ENCODE assay signal across 18 cellular contexts in the genomic region with DNA sequence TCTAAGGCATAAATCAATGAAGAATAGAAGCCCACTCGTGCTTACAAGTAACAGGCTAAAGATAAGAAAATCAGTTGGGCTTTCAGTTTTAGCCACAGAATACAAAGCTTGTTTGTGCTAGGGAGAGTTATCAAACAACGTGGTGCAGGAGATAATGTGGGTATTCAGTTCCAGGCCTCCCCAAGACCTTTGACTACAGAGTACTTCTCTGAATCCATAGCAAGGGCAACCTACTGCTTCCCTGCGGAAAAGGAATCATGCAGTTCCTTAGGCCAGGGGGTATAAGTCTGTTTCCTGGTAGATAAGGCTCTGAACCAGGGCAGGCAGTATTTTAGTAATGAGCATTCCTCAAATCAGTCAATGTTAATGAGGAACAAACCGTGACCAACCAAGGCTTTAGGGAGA.
DNase-seq lines count a peak whose midpoint lies in the region; ATAC-seq and TF ChIP-seq lines count a peak whose summit lies in the region.
"Had no signal": no experiment of that assay in that cellular context is flagged by ENCODE, and none has a peak within 500 bp of the region (broad histone marks: within the 10 kb centered on the region; RNA-seq: fewer than 3 reads in every experiment).

No MANE protein-coding gene starts in this region.

- no peaks in the 10 kb centered on the region for H3K4me1 Mint-ChIP-seq in CD4-positive, alpha-beta memory T cell
- H3K4me1 Mint-ChIP-seq: T-helper 17 cell had no signal

- H3K36me3 Mint-ChIP-seq in CD4-positive, alpha-beta memory T cell: no peaks in the 10 kb centered on the region

- H3K27me3 Mint-ChIP-seq in CD4-positive, alpha-beta memory T cell: no peaks in the 10 kb centered on the region
- H3K27me3 Mint-ChIP-seq: T-helper 17 cell had no signal

- H3K27ac Mint-ChIP-seq in CD4-positive, alpha-beta memory T cell: no peak overlapping the region
- H3K27ac Mint-ChIP-seq: T-helper 17 cell had no signal

- CTCF ChIA-PET in HEK293 (lab: Yijun Ruan, JAX): no interaction called here
- CTCF ChIA-PET in CD4-positive, alpha-beta memory T cell (lab: Charles Lee; ENCODE audit: partially characterized antibody): no interaction called here

- no peaks in the 10 kb centered on the region for H3K27me3 ChIP-seq in lower lobe of right lung (ENCODE audit: low read depth)
- no peaks in the 10 kb centered on the region for H3K27me3 ChIP-seq in CD4-positive, alpha-beta memory T cell (ENCODE audit: insufficient read depth, low read length)
- H3K27me3 ChIP-seq: brain microvascular endothelial cell, ovary had no signal

- intact Hi-C loops in lower lobe of right lung (cut with DNase I): no loop called here
- intact Hi-C loops in CD4-positive, alpha-beta memory T cell (cut with micrococcal nuclease): no loop called here
- intact Hi-C loops in left colon (cut with DNase I, micrococcal nuclease): no loop called here

- no peaks in the 10 kb centered on the region for H3K36me3 ChIP-seq in HEK293 (ENCODE audit: control insufficient read depth in 2 of 2, insufficient read depth in 1 of 2, low read length in 2 of 2)
- H3K36me3 ChIP-seq in lower lobe of right lung: no peaks in the 10 kb centered on the region
- no peaks in the 10 kb centered on the region for H3K36me3 ChIP-seq in CD4-positive, alpha-beta memory T cell (ENCODE audit: insufficient read depth, low read length)
- H3K36me3 ChIP-seq: brain microvascular endothelial cell, ovary had no signal

- POLR2A ChIA-PET in HEK293 (lab: Yijun Ruan, JAX): no interaction called here
- POLR2A ChIA-PET in CD4-positive, alpha-beta memory T cell (lab: Charles Lee; ENCODE audit: partially characterized antibody): no interaction called here

- ATAC-seq in lower lobe of right lung: no peak
- ATAC-seq in HG03196 (IDR thresholded peaks at IDR 0.05; ENCODE audit: unreplicated experiment): no peak
- ATAC-seq in left colon: no peak
- ATAC-seq: T-helper 17 cell had no signal

- H3K27ac ChIP-seq in HEK293 (ENCODE audit: extremely low read depth, low read depth, low read length) (no peak overlapping the region), lower lobe of right lung (peak overlapping the region; percentile 0)
- no peak overlapping the region for H3K27ac ChIP-seq in CD4-positive, alpha-beta memory T cell (ENCODE audit: low read depth, low read length)
- H3K27ac ChIP-seq: brain microvascular endothelial cell, ovary had no signal

- H3K9me3 Mint-ChIP-seq in CD4-positive, alpha-beta memory T cell: peaks cover 0 to 1% (median 0%) of the 10 kb centered on the region in 8 donors

- no peak overlapping the region for H3K4me3 ChIP-seq in HEK293 (ENCODE audit: low read depth, low read length)
- no peak overlapping the region for H3K4me3 ChIP-seq in lower lobe of right lung
- H3K4me3 ChIP-seq in CD4-positive, alpha-beta memory T cell (ENCODE audit: low read length in 2 of 2): no peak overlapping the region
- H3K4me3 ChIP-seq: ovary had no signal

- H3K4me1 ChIP-seq in HEK293 (ENCODE audit: control insufficient read depth, insufficient read depth, low read length) (no peaks in the 10 kb centered on the region), lower lobe of right lung (no peaks in the 10 kb centered on the region)
- H3K4me1 ChIP-seq in CD4-positive, alpha-beta memory T cell (ENCODE audit: insufficient read depth, low read length): no peaks in the 10 kb centered on the region

- no peak overlapping the region for H3K4me3 Mint-ChIP-seq in CD4-positive, alpha-beta memory T cell
- H3K4me3 Mint-ChIP-seq: T-helper 17 cell had no signal

- TF ChIP-seq CTCF in HEK293 (tag by site-specific recombination; IDR thresholded peaks at IDR 0.05) (no peak), lower lobe of right lung (IDR thresholded peaks at IDR 0.05) (no peak)

- no peaks in the 10 kb centered on the region for H3K9me3 ChIP-seq in HEK293 (ENCODE audit: control insufficient read depth, insufficient read depth, low read depth, low read length)
- no peaks in the 10 kb centered on the region for H3K9me3 ChIP-seq in lower lobe of right lung
- H3K9me3 ChIP-seq in CD4-positive, alpha-beta memory T cell (ENCODE audit: control insufficient read depth in 1 of 2, low read length in 2 of 2): no peaks in the 10 kb centered on the region
- H3K9me3 ChIP-seq: ovary had no signal

- DNase-seq in Ammon's horn (ENCODE audit: low spot score) (peak; percentile 17), SK-MEL-5 (ENCODE audit: low read depth, low spot score) (peak; percentile 88), lower lobe of right lung (no peak), left colon (no peak)
- DNase-seq in CD4-positive, alpha-beta memory T cell: no peak
- no peak for DNase-seq in activated CD4-positive, alpha-beta T cell treated with anti-CD3 and anti-CD28 coated beads, Interleukin-2, amount 50 U/mL, for 1 hour
- DNase-seq: ACHN; activated CD4-positive, alpha-beta T cell treated with anti-CD3 and anti-CD28 coated beads, Interleukin-2, amount 50 U/mL, for 48 hours; activated gamma-delta T cell; brain microvascular endothelial cell; effector memory CD4-positive, alpha-beta T cell; HCEC 1CT; mammary epithelial cell; ovary; stimulated activated CD8-positive, alpha-beta memory T cell treated with anti-CD3 and anti-CD28 coated beads, Interleukin-4, amount 100 ng/mL, for 48 hours; T-helper 17 cell had no signal

- in situ Hi-C loops in SK-MEL-5 (cut with HindIII; ENCODE audit: low pct_unique_long_range_greater_than_20kb, low sequenced_read_pairs): no loop called here

TF ChIP-seq in HEK293, 187 proteins besides CTCF, POLR2A, EP300 and RAD21 (continues in another document):
- TF ChIP-seq, protein P1, sequence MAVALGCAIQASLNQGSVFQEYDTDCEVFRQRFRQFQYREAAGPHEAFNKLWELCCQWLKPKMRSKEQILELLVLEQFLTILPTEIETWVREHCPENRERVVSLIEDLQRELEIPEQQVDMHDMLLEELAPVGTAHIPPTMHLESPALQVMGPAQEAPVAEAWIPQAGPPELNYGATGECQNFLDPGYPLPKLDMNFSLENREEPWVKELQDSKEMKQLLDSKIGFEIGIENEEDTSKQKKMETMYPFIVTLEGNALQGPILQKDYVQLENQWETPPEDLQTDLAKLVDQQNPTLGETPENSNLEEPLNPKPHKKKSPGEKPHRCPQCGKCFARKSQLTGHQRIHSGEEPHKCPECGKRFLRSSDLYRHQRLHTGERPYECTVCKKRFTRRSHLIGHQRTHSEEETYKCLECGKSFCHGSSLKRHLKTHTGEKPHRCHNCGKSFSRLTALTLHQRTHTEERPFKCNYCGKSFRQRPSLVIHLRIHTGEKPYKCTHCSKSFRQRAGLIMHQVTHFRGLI (tag by site-specific recombination; IDR thresholded peaks at IDR 0.05): peak; percentile 96
- TF ChIP-seq SETDB1 (IDR thresholded peaks at IDR 0.05; ENCODE audit: insufficient read length, low read length): no peak
- TF ChIP-seq ZNF629 (tag by site-specific recombination; IDR thresholded peaks at IDR 0.05): no peak
- TF ChIP-seq, protein P2, sequence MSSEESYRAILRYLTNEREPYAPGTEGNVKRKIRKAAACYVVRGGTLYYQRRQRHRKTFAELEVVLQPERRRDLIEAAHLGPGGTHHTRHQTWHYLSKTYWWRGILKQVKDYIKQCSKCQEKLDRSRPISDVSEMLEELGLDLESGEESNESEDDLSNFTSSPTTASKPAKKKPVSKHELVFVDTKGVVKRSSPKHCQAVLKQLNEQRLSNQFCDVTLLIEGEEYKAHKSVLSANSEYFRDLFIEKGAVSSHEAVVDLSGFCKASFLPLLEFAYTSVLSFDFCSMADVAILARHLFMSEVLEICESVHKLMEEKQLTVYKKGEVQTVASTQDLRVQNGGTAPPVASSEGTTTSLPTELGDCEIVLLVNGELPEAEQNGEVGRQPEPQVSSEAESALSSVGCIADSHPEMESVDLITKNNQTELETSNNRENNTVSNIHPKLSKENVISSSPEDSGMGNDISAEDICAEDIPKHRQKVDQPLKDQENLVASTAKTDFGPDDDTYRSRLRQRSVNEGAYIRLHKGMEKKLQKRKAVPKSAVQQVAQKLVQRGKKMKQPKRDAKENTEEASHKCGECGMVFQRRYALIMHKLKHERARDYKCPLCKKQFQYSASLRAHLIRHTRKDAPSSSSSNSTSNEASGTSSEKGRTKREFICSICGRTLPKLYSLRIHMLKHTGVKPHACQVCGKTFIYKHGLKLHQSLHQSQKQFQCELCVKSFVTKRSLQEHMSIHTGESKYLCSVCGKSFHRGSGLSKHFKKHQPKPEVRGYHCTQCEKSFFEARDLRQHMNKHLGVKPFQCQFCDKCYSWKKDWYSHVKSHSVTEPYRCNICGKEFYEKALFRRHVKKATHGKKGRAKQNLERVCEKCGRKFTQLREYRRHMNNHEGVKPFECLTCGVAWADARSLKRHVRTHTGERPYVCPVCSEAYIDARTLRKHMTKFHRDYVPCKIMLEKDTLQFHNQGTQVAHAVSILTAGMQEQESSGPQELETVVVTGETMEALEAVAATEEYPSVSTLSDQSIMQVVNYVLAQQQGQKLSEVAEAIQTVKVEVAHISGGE (tag by site-specific recombination; conservative IDR thresholded peaks at IDR 0.05; ENCODE audit: low read depth): no peak
- TF ChIP-seq ZNF433 (tag by site-specific recombination; IDR thresholded peaks at IDR 0.05; ENCODE audit: low read depth): no peak
- no peak for TF ChIP-seq MEIS1 (CRISPR knock-in tag; IDR thresholded peaks at IDR 0.05; ENCODE audit: borderline replicate concordance)
- no peak for TF ChIP-seq ZNF514 (tag by site-specific recombination; IDR thresholded peaks at IDR 0.05)
- no peak for TF ChIP-seq ZNF670 (tag by site-specific recombination; IDR thresholded peaks at IDR 0.05; ENCODE audit: low read depth)
- TF ChIP-seq HOXD13 (CRISPR knock-in tag; IDR thresholded peaks at IDR 0.05; ENCODE audit: borderline replicate concordance): no peak
- TF ChIP-seq TRIM28 (IDR thresholded peaks at IDR 0.05; ENCODE audit: borderline replicate concordance, low read length): peak; percentile 44; the same call in 1 of the 2 replicates

Comparison
In these comparisons a context has a peak if more than half of its experiments do, and no peak if none do; other contexts are left out.
1. DNase-seq: peak in Ammon's horn (single experiment) and SK-MEL-5 (single experiment); none in lower lobe of right lung (single experiment), CD4-positive, alpha-beta memory T cell (0 of 5), activated CD4-positive, alpha-beta T cell treated with anti-CD3 and anti-CD28 coated beads, Interleukin-2, amount 50 U/mL, for 1 hour (single experiment) and left colon (0 of 2).